In the genomic region with DNA sequence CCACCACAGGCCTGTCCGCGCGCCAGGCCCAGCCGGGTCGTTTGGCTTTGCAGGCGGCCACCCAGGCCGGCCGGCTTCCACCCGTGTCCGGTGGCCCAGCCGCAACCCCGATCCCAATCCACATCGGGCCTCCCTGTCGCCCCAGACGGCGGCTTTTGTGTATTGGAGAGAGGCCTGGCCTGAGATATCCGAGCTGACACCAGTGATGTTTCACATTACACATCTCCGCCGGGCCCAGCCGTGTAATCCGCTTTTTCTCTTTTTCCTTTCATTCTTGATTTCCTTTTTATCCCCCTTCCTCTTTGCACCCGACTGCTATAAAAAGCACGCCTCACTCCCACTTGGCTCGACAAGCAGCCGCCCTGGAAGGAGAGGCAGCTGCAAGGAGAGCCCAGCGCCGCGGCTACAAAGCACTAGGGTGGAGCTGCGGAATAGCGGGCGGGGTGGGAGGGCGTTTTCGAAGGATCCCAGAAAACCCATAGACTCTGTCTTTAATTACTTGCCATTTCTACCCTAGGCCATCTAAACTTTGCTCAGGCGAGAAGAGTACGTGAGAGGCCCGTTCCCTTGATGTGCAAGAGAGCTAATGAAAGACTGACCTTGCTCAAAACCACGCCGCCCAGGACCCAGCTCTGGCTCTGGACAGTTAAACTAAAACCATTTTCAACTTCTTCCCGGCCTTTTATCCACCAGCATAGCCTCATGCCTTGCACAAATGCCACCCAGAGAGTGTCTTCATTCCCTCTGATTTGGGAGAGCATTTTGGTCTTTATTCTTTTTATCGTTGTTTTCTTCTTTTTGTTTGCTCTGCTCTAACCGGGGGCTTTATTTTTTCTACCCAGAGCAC, we compare ENCODE assay signal across 16 cellular contexts. TPM values are rescaled to one million over a fixed set of nuclear protein-coding genes. Genes with fewer than 3 reads are reported as not detected.
DNase-seq lines count a peak whose midpoint lies in the region; ATAC-seq and TF ChIP-seq lines count a peak whose summit lies in the region.
"Had no signal": no experiment of that assay in that cellular context is flagged by ENCODE, and none has a peak within 500 bp of the region (broad histone marks: within the 10 kb centered on the region; RNA-seq: fewer than 3 reads in every experiment).

No MANE protein-coding gene starts in this region.

- H3K9me3 ChIP-seq in CD4-positive, alpha-beta memory T cell (ENCODE audit: control insufficient read depth in 1 of 2, low read length in 2 of 2) = no peaks in the 10 kb centered on the region
- no peaks in the 10 kb centered on the region for H3K9me3 ChIP-seq in endodermal cell (ENCODE audit: control insufficient read depth, low read length)

- no peak for DNase-seq in CD4-positive, alpha-beta memory T cell
- DNase-seq in H7 = peak; percentile 74
- DNase-seq in endodermal cell = peak; percentile 95
- DNase-seq in naive B cell = no peak
- DNase-seq in progenitor cell of endocrine pancreas (ENCODE audit: low spot score, unreplicated experiment) = no peak
- DNase-seq in lower leg skin (ENCODE audit: low spot score in 2 of 2) = no peak
- DNase-seq in activated CD4-positive, CD25-positive, alpha-beta regulatory T cell (lab: John Stamatoyannopoulos, UW) = no peak
- DNase-seq: activated CD4-positive, alpha-beta T cell treated with anti-CD3 and anti-CD28 coated beads for 36 hours; amniotic stem cell; CD4-positive, CD25-positive, alpha-beta regulatory T cell; GM23248; NCI-H1417 treated with DMSO at 0.1 percent for 48 hours; stimulated activated CD4-positive, alpha-beta T cell treated with anti-CD3 and anti-CD28 coated beads, Interleukin-1b, Interleukin-23, amount 100 ng/mL, for 48 hours; stimulated activated naive CD4-positive, alpha-beta T cell treated with Interleukin-2 at 50 U/mL for 16 hours had no signal

- H3K9me3 Mint-ChIP-seq in CD4-positive, alpha-beta memory T cell = peaks cover 0 to 50% (median 32%) of the 10 kb centered on the region in 8 donors
- H3K9me3 Mint-ChIP-seq in endodermal cell (no peaks in the 10 kb centered on the region), naive B cell (peaks cover 0 to 36% (median 13%) of the 10 kb centered on the region in 7 donors), progenitor cell of endocrine pancreas (ENCODE audit: low read depth) (no peaks in the 10 kb centered on the region)

- ATAC-seq in naive B cell (ENCODE audit: low read depth in 2 of 2) (no peak), GM21447 (IDR thresholded peaks at IDR 0.05; ENCODE audit: unreplicated experiment) (no peak)
- ATAC-seq: activated CD4-positive, alpha-beta T cell treated with anti-CD3 and anti-CD28 coated beads for 36 hours had no signal

- H3K36me3 ChIP-seq in CD4-positive, alpha-beta memory T cell (ENCODE audit: insufficient read depth, low read length) = no peaks in the 10 kb centered on the region
- H3K36me3 ChIP-seq in H7 (replicated peaks; ENCODE audit: control insufficient read depth, insufficient read depth, low read length) = no peaks in the 10 kb centered on the region
- peaks cover 12% of the 10 kb centered on the region for H3K36me3 ChIP-seq in endodermal cell (ENCODE audit: control insufficient read depth, insufficient read depth, low read length)
- H3K36me3 ChIP-seq: neutrophil had no signal

- intact Hi-C loops in CD4-positive, alpha-beta memory T cell (cut with micrococcal nuclease) = no loop called here
- intact Hi-C loops in lower leg skin (cut with DNase I; ENCODE audit: low total_unique reads) = no loop called here

- POLR2A ChIA-PET in CD4-positive, alpha-beta memory T cell (lab: Charles Lee; ENCODE audit: partially characterized antibody) = no interaction called here

- peak overlapping the region; percentile 100 for H3K9ac ChIP-seq in endodermal cell (ENCODE audit: extremely low read depth, low read length, poor library complexity, severe bottlenecking)
- H3K9ac ChIP-seq: GM23248 had no signal

- no peak for TF ChIP-seq CTCF in endodermal cell (conservative IDR thresholded peaks at IDR 0.05)
- no peak for TF ChIP-seq CTCF in progenitor cell of endocrine pancreas (IDR thresholded peaks at IDR 0.05; ENCODE audit: unreplicated experiment)
- TF ChIP-seq CTCF in lower leg skin (IDR thresholded peaks at IDR 0.05) = no peak

- peaks cover 0 to 5% of the 10 kb centered on the region in 2 donors for H3K36me3 Mint-ChIP-seq in CD4-positive, alpha-beta memory T cell
- H3K36me3 Mint-ChIP-seq in endodermal cell (ENCODE audit: low read depth) (peaks cover 9% of the 10 kb centered on the region), naive B cell (peaks cover 0 to 21% of the 10 kb centered on the region in 2 donors), progenitor cell of endocrine pancreas (ENCODE audit: insufficient read depth) (no peaks in the 10 kb centered on the region)
- H3K36me3 Mint-ChIP-seq: CD4-positive, CD25-positive, alpha-beta regulatory T cell had no signal

- peaks cover 15 to 56% (median 31%) of the 10 kb centered on the region in 4 donors for H3K4me1 Mint-ChIP-seq in CD4-positive, alpha-beta memory T cell
- H3K4me1 Mint-ChIP-seq in endodermal cell (peaks cover 47% of the 10 kb centered on the region), naive B cell (peaks cover 12 to 50% (median 44%) of the 10 kb centered on the region in 3 donors), progenitor cell of endocrine pancreas (ENCODE audit: low read depth) (peaks cover 27% of the 10 kb centered on the region)

- CTCF ChIA-PET in CD4-positive, alpha-beta memory T cell (lab: Charles Lee; ENCODE audit: partially characterized antibody) = interaction anchor here (0.9 kb wide), 1 partner anchor 11 kb away, joined by 3 read pairs; no protein-coding TSS in a partner anchor

- H3K27me3 ChIP-seq in CD4-positive, alpha-beta memory T cell (ENCODE audit: insufficient read depth, low read length) = peaks cover 75% of the 10 kb centered on the region
- H3K27me3 ChIP-seq in H7 (ENCODE audit: control insufficient read depth, insufficient read depth, low read length) (peaks cover 75% of the 10 kb centered on the region; the same call in 1 of the 2 replicates), endodermal cell (ENCODE audit: control insufficient read depth, insufficient read depth, low read length, poor library complexity, severe bottlenecking) (peaks cover under 1% of the 10 kb centered on the region)

- H3K4me3 ChIP-seq in CD4-positive, alpha-beta memory T cell (ENCODE audit: low read length in 2 of 2) = no peak overlapping the region
- H3K4me3 ChIP-seq in H7 (ENCODE audit: insufficient read depth, low read depth, low read length) (peak overlapping the region; percentile 76), endodermal cell (ENCODE audit: low read length) (peak overlapping the region; percentile 90), lower leg skin (ENCODE audit: low read depth, poor library complexity, severe bottlenecking) (no peak overlapping the region)
- H3K4me3 ChIP-seq: GM23248 had no signal

- WGBS in endodermal cell (ENCODE audit: insufficient coverage in 1 of 2, insufficient read length in 1 of 2), 2 experiments = 0 to 4% methylated on average over 8 to 41 of the region's 41 CpGs
- 26 to 29% methylated on average over 41 of the region's 41 CpGs for WGBS in lower leg skin, 2 donors

- H3K27ac Mint-ChIP-seq in CD4-positive, alpha-beta memory T cell = no peak overlapping the region
- H3K27ac Mint-ChIP-seq in endodermal cell = peak overlapping the region; percentile 99
- H3K27ac Mint-ChIP-seq in naive B cell = peak overlapping the region in 4 of 6 donors; percentile 30 to 88 (median 79)
- H3K27ac Mint-ChIP-seq in progenitor cell of endocrine pancreas = no peak overlapping the region
- H3K27ac Mint-ChIP-seq: activated CD4-positive, alpha-beta T cell treated with anti-CD3 and anti-CD28 coated beads for 36 hours; CD4-positive, CD25-positive, alpha-beta regulatory T cell had no signal

- H3K4me1 ChIP-seq in CD4-positive, alpha-beta memory T cell (ENCODE audit: insufficient read depth, low read length) = peaks cover 28% of the 10 kb centered on the region
- no peaks in the 10 kb centered on the region for H3K4me1 ChIP-seq in endodermal cell (ENCODE audit: control insufficient read depth, insufficient read depth, low read length)

- H3K27ac ChIP-seq in CD4-positive, alpha-beta memory T cell (ENCODE audit: low read depth, low read length) = no peak overlapping the region
- peak overlapping the region; percentile 78 for H3K27ac ChIP-seq in endodermal cell (ENCODE audit: low read depth, low read length)
- H3K27ac ChIP-seq: GM23248, neutrophil had no signal

- peak overlapping the region in 6 of 8 donors; percentile 9 to 69 (median 38) for H3K4me3 Mint-ChIP-seq in CD4-positive, alpha-beta memory T cell
- H3K4me3 Mint-ChIP-seq in endodermal cell = peak overlapping the region; percentile 97
- peak overlapping the region in 6 of 8 donors; percentile 29 to 80 (median 58) for H3K4me3 Mint-ChIP-seq in naive B cell
- H3K4me3 Mint-ChIP-seq in progenitor cell of endocrine pancreas (ENCODE audit: low read depth) = no peak overlapping the region
- H3K4me3 Mint-ChIP-seq: activated CD4-positive, alpha-beta T cell treated with anti-CD3 and anti-CD28 coated beads for 36 hours had no signal

- peaks cover 71 to 80% of the 10 kb centered on the region in 2 donors for H3K27me3 Mint-ChIP-seq in CD4-positive, alpha-beta memory T cell
- H3K27me3 Mint-ChIP-seq in endodermal cell (ENCODE audit: insufficient read depth) (peaks cover 27% of the 10 kb centered on the region), naive B cell (peaks cover 69 to 92% (median 92%) of the 10 kb centered on the region in 3 donors), progenitor cell of endocrine pancreas (peaks cover 97% of the 10 kb centered on the region)

- no peak for TF ChIP-seq POLR2A in lower leg skin (IDR thresholded peaks at IDR 0.05)

RNA-seq across cellular contexts. Expression of a gene that starts 3.3 kb away (rescaled TPM):
- not detected for total RNA-seq in CD4-positive, alpha-beta memory T cell
- not detected for polyA plus RNA-seq in CD4-positive, alpha-beta memory T cell
- total RNA-seq in H7 (2014; rRNA removed; shearing (Covaris generic)) = 87.1 and 92.3 TPM in 2 replicates
- total RNA-seq in endodermal cell (10 to 100 TPM; 28.8 to 32.7 TPM), progenitor cell of endocrine pancreas (5.3 and 7.4 TPM in 2 replicates), lower leg skin (1 to 10 TPM in 1 of 4 donors, under 1 TPM in 3; 0.34 to 1.1 (median 0.48) TPM)
- polyA plus RNA-seq in endodermal cell (2013, experiment 1 of 2) = 27.2 TPM
- polyA plus RNA-seq in endodermal cell (2013, experiment 2 of 2) = 34.7 TPM
- not detected for polyA plus RNA-seq in naive B cell (ENCODE audit: low read depth in 6 of 6)
- total RNA-seq: CD4-positive, CD25-positive, alpha-beta regulatory T cell had no signal
- polyA plus RNA-seq: CD4-positive, CD25-positive, alpha-beta regulatory T cell had no signal

Comparison
In these comparisons a context has a peak if more than half of its experiments do, and no peak if none do; other contexts are left out.
1. DNase-seq: peak in H7 (single experiment) and endodermal cell (single experiment); none in CD4-positive, alpha-beta memory T cell (0 of 5), naive B cell (single experiment), progenitor cell of endocrine pancreas (single experiment), lower leg skin (0 of 2) and activated CD4-positive, CD25-positive, alpha-beta regulatory T cell (0 of 4).
2. H3K4me3 ChIP-seq: peak in H7 (single experiment) and endodermal cell (single experiment); none in CD4-positive, alpha-beta memory T cell (0 of 2) and lower leg skin (single experiment).
3. H3K27ac Mint-ChIP-seq: peak in endodermal cell (single experiment) and naive B cell (4 of 6); none in CD4-positive, alpha-beta memory T cell (0 of 7) and progenitor cell of endocrine pancreas (single experiment).